ENCODE assay signal across 23 cellular contexts in the genomic region with DNA sequence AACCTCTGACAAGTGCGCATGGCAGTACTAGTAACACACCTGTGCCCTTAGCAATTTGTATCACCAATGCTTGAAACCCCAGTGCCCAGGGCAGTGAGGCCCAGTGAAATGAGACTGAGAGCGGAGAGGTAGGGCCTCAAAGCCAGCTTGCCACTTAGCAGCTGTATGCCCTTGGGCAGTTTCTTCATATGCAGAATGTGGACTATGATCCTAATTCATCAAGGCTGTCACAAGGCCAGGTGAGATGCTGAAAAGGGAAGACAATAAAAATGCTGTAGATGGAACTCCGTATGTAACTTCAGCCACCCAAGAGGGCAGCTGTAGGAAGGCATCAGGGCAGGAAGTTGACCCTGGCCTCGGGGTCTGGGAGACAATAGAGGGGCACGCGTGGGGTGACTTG.
A peak's percentile ranks its signal among the peaks of the same experiment; 100 is the strongest.
DNase-seq lines count a peak whose midpoint lies in the region; TF ChIP-seq lines count a peak whose summit lies in the region.
"Had no signal": no experiment of that assay in that cellular context is flagged by ENCODE, and none has a peak within 500 bp of the region (broad histone marks: within the 10 kb centered on the region; RNA-seq: fewer than 3 reads in every experiment).

No MANE protein-coding gene starts in this region.

- H4K20me1 ChIP-seq in SK-N-SH (ENCODE audit: insufficient read depth), result no peaks in the 10 kb centered on the region

- no peak overlapping the region for H3K9ac ChIP-seq in SK-N-SH

- H3K79me2 ChIP-seq in SK-N-SH (ENCODE audit: insufficient read depth), result no peaks in the 10 kb centered on the region

- TF ChIP-seq RAD21 in SK-N-SH (IDR thresholded peaks at IDR 0.05; ENCODE audit: low read length), result no peak

- H3K4me2 ChIP-seq in SK-N-SH, result no peak overlapping the region

- TF ChIP-seq CTCF in neutrophil (IDR thresholded peaks at IDR 0.05) (no peak), SK-N-SH (IDR thresholded peaks at IDR 0.05) (no peak)

- no peak for TF ChIP-seq EP300 in SK-N-SH (IDR thresholded peaks at IDR 0.05; ENCODE audit: borderline replicate concordance in 1 of 2, low read depth in 1 of 2, low read length in 1 of 2)

- H3F3A ChIP-seq in SK-N-SH (replicated peaks; ENCODE audit: insufficient read depth), result no peaks in the 10 kb centered on the region

- 91% methylated on average over 6 of the region's 6 CpGs for WGBS in SK-N-SH (ENCODE audit: low lambda C conversion rate)

- DNase-seq in COLO668 (lab: John Stamatoyannopoulos, UW; ENCODE audit: unreplicated experiment), result peak; percentile 71
- DNase-seq in NCI-H526 (lab: John Stamatoyannopoulos, UW), result peak; percentile 58 to 59
- peak; percentile 47 for DNase-seq in left kidney (ENCODE audit: low read depth, low spot score)
- no peak for DNase-seq in SK-N-SH
- no peak for DNase-seq in NCI-H1092 treated with DMSO at 0.1 percent for 48 hours (lab: John Stamatoyannopoulos, UW)
- DNase-seq in NCI-H345 treated with DMSO at 0.1 percent for 48 hours (lab: John Stamatoyannopoulos, UW; ENCODE audit: unreplicated experiment), result no peak
- DNase-seq: 8988T; ACHN; BE2C; CD8-positive, alpha-beta memory T cell; DMS153; DND-41; Karpas-422; NCI-H1105; NCI-H1694 treated with DMSO at 0.1 percent for 48 hours; NCI-H2081; NCI-H2171; NCI-H226; NCI-H510A treated with DMSO at 0.1 percent for 48 hours; NCI-H82; NK-92 treated with Interleukin-12 subunit alpha and Interleukin-12 subunit beta, amount 100 ng/mL, for 24 hours; PC-3 had no signal

- H3K9me3 ChIP-seq in neutrophil, result no peaks in the 10 kb centered on the region
- H3K9me3 ChIP-seq in SK-N-SH, result no peaks in the 10 kb centered on the region
- H3K9me3 ChIP-seq: BE2C had no signal

- H3K4me3 ChIP-seq in neutrophil (ENCODE audit: low read depth in 1 of 2, low read length in 1 of 2), result no peak overlapping the region
- no peak overlapping the region for H3K4me3 ChIP-seq in SK-N-SH (ENCODE audit: low read depth in 2 of 2, low read length in 1 of 2)

- H3K27me3 ChIP-seq in neutrophil (no peaks in the 10 kb centered on the region), SK-N-SH (ENCODE audit: insufficient read depth) (no peaks in the 10 kb centered on the region)
- H3K27me3 ChIP-seq: BE2C had no signal

- no peaks in the 10 kb centered on the region for H3K36me3 ChIP-seq in neutrophil
- H3K36me3 ChIP-seq in SK-N-SH (replicated peaks in 1 of 2; ENCODE audit: control insufficient read depth in 1 of 2, insufficient read depth in 2 of 2, low read length in 1 of 2), result no peaks in the 10 kb centered on the region
- H3K36me3 ChIP-seq: BE2C had no signal

- POLR2A ChIA-PET in SK-N-SH (lab: Yijun Ruan, JAX), result no interaction called here

- H3K4me1 ChIP-seq in neutrophil (ENCODE audit: control insufficient read depth in 1 of 2, insufficient read depth in 1 of 2, low read depth in 1 of 2, low read length in 1 of 2) (no peaks in the 10 kb centered on the region), SK-N-SH (ENCODE audit: control insufficient read depth in 1 of 2, insufficient read depth in 2 of 2, low read depth in 1 of 2, low read length in 1 of 2) (no peaks in the 10 kb centered on the region)
- H3K4me1 ChIP-seq: BE2C had no signal

- no peak overlapping the region for H2AFZ ChIP-seq in SK-N-SH (ENCODE audit: low read depth)

- CTCF ChIA-PET in SK-N-SH (lab: Yijun Ruan, JAX), result interaction anchor here (0.6 to 1.9 kb wide), 3 partner anchors 20 to 77 kb away, joined by 3 to 8 read pairs (median 3); no protein-coding TSS in a partner anchor

- H3K27ac ChIP-seq in neutrophil (peak overlapping the region; percentile 32), SK-N-SH (ENCODE audit: low read depth in 2 of 2, low read length in 1 of 2) (no peak overlapping the region)

- no peaks in the 10 kb centered on the region for H3K9me2 ChIP-seq in SK-N-SH

TF ChIP-seq in SK-N-SH, 30 proteins besides CTCF, POLR2A, EP300 and RAD21:
- TF ChIP-seq FOXM1 (IDR thresholded peaks at IDR 0.05; ENCODE audit: low read depth), result no peak
- TF ChIP-seq RFX5 (IDR thresholded peaks at IDR 0.05; ENCODE audit: low read length), result no peak
- TF ChIP-seq TAF1 (IDR thresholded peaks at IDR 0.05; ENCODE audit: borderline replicate concordance, low read depth, low read length), result no peak
- no peak for TF ChIP-seq EZH2phosphoT487 (IDR thresholded peaks at IDR 0.05; ENCODE audit: borderline replicate concordance, low read depth)
- no peak for TF ChIP-seq ELF1 (IDR thresholded peaks at IDR 0.05)
- TF ChIP-seq NFIC (IDR thresholded peaks at IDR 0.05; ENCODE audit: borderline replicate concordance), result no peak
- TF ChIP-seq FOXJ3 (CRISPR knock-in tag; IDR thresholded peaks at IDR 0.05), result no peak
- TF ChIP-seq CHD2 (IDR thresholded peaks at IDR 0.05; ENCODE audit: low read length, partially characterized antibody), result no peak
- no peak for TF ChIP-seq POLR2AphosphoS5 (IDR thresholded peaks at IDR 0.05; ENCODE audit: low read depth, low read length)
- TF ChIP-seq FOSL2 (IDR thresholded peaks at IDR 0.05; ENCODE audit: borderline replicate concordance, low read depth), result no peak
- no peak for TF ChIP-seq NRF1 (IDR thresholded peaks at IDR 0.05; ENCODE audit: low read depth, low read length)
- no peak for TF ChIP-seq SIN3A (IDR thresholded peaks at IDR 0.05; ENCODE audit: borderline replicate concordance, low read depth, low read length)
TF ChIP-seq in SK-N-SH: peak in this region for 0.

Comparison
In these comparisons a context has a peak if more than half of its experiments do, and no peak if none do; other contexts are left out.
1. DNase-seq: peak in COLO668 (single experiment), NCI-H526 (2 of 2) and left kidney (single experiment); none in SK-N-SH (single experiment), NCI-H1092 treated with DMSO at 0.1 percent for 48 hours (single experiment) and NCI-H345 treated with DMSO at 0.1 percent for 48 hours (single experiment).